8 cellular contexts compared by ENCODE assay signal in the genomic region with DNA sequence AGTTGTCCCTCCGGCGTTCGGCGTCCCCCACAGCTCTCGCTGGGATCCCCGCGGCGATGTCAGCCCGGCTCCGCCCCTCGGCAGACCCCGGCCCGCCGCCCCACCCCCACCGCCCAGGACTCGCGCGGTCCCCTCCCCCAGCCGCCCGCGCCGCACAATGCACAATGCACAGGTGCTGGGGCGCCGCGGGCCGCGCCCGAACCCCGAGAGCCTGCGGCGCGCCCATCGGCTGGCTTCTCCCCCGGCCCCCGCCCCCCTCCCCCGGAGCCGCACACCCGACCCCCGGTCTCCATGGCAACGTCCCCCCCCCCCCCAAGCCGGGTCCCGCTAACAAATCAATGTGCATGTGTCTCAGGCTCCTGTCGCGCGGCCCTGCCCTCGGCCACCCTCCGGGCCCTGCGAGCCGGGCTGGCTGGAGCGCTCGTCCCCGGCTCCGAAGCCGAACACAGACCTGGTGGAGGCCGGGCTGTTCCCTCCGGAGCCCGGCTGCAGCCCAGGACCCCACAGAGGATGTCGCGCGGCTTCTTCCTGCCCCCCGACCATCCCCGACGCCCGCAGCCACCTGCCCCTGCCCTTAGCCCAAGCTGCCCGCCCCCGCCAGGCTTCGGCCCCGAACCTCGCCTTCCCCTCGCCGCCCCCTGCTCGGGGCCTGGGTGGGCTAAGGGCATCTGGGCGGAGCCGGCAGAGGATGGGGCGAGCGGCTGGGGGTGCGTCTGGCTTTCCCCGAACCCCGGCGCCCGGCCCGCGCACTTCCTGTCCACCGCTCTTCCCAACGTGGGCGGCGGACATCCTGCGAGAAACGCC. TPM values are rescaled to one million over a fixed set of nuclear protein-coding genes. Genes with fewer than 3 reads are reported as not detected.
DNase-seq lines count a peak whose midpoint lies in the region; TF ChIP-seq lines count a peak whose summit lies in the region.

No MANE protein-coding gene starts in this region.

- peaks cover 4% of the 10 kb centered on the region for H3K9me3 Mint-ChIP-seq in endodermal cell

- peaks cover 8% of the 10 kb centered on the region for H3K27me3 ChIP-seq in GM06990 (replicated peaks; ENCODE audit: control insufficient read depth, insufficient read depth, low read length)
- H3K27me3 ChIP-seq in endodermal cell (ENCODE audit: control insufficient read depth, insufficient read depth, low read length, poor library complexity, severe bottlenecking) = peaks cover 90% of the 10 kb centered on the region
- peaks cover 51% of the 10 kb centered on the region for H3K27me3 ChIP-seq in osteoblast (ENCODE audit: insufficient read depth, low read length)

- 0 to 1% methylated on average over 10 to 70 of the region's 89 CpGs for WGBS in endodermal cell (ENCODE audit: insufficient coverage in 1 of 2, insufficient read length in 1 of 2), 2 experiments

- TF ChIP-seq CTCF in GM06990 (IDR thresholded peaks at IDR 0.05; ENCODE audit: insufficient read depth, low read length, poor library complexity, severe bottlenecking) = no peak
- no peak for TF ChIP-seq CTCF in HEK293 (tag by site-specific recombination; IDR thresholded peaks at IDR 0.05)
- TF ChIP-seq CTCF in OCI-LY7 (conservative IDR thresholded peaks at IDR 0.05; ENCODE audit: low read length) = no peak
- TF ChIP-seq CTCF in endodermal cell (conservative IDR thresholded peaks at IDR 0.05) = no peak
- no peak for TF ChIP-seq CTCF in osteoblast (IDR thresholded peaks at IDR 0.05; ENCODE audit: extremely low read depth, low read depth, low read length)

- H3K27me3 Mint-ChIP-seq in endodermal cell (ENCODE audit: insufficient read depth) = peaks cover 93% of the 10 kb centered on the region

- H3K36me3 Mint-ChIP-seq in endodermal cell (ENCODE audit: low read depth) = no peaks in the 10 kb centered on the region

- no peaks in the 10 kb centered on the region for H3K9me3 ChIP-seq in HEK293 (ENCODE audit: control insufficient read depth, insufficient read depth, low read depth, low read length)
- no peaks in the 10 kb centered on the region for H3K9me3 ChIP-seq in OCI-LY7 (ENCODE audit: low read length)
- H3K9me3 ChIP-seq in endodermal cell (ENCODE audit: control insufficient read depth, low read length) = no peaks in the 10 kb centered on the region
- H3K9me3 ChIP-seq in osteoblast (ENCODE audit: low read depth, low read length) = no peaks in the 10 kb centered on the region

- H4K20me1 ChIP-seq in OCI-LY7 (ENCODE audit: insufficient read depth, low read length) = no peaks in the 10 kb centered on the region
- peaks cover 12% of the 10 kb centered on the region for H4K20me1 ChIP-seq in osteoblast (ENCODE audit: insufficient read depth, low read length)

- no TSS peak for BruUV-seq in OCI-LY7 (replicated peaks; lab: Mats Ljungman, UMichigan)

- H3K4me3 ChIP-seq in GM06990 (replicated peaks; ENCODE audit: low read depth, low read length) (peak overlapping the region; percentile 54), HEK293 (ENCODE audit: low read depth, low read length) (peak overlapping the region; percentile 64), OCI-LY7 (ENCODE audit: low read depth, low read length, poor library complexity, severe bottlenecking) (peak overlapping the region; percentile 87), endodermal cell (ENCODE audit: low read length) (no peak overlapping the region), osteoblast (ENCODE audit: insufficient read depth, low read length) (peak overlapping the region; percentile 89)

- H3K4me1 ChIP-seq in HEK293 (ENCODE audit: control insufficient read depth, insufficient read depth, low read length) (peaks cover 30% of the 10 kb centered on the region), OCI-LY7 (ENCODE audit: insufficient read depth, low read length, poor library complexity, severe bottlenecking) (peaks cover 49% of the 10 kb centered on the region), endodermal cell (ENCODE audit: control insufficient read depth, insufficient read depth, low read length) (peaks cover 18% of the 10 kb centered on the region), osteoblast (ENCODE audit: insufficient read depth, low read length) (peaks cover 18% of the 10 kb centered on the region)

- intact Hi-C loops in OCI-LY7 (cut with micrococcal nuclease; ENCODE audit: unreplicated experiment) = loop anchor here (1.0 to 5.0 kb wide), 3 partner anchors 19 to 465 kb away; a partner anchor contains a TSS

- no peak overlapping the region for H3K9ac ChIP-seq in endodermal cell (ENCODE audit: extremely low read depth, low read length, poor library complexity, severe bottlenecking)

- no peaks in the 10 kb centered on the region for H3K9me2 ChIP-seq in OCI-LY7 (ENCODE audit: insufficient read depth, low read length)

- H3K4me2 ChIP-seq in OCI-LY7 (ENCODE audit: low read length) = peak overlapping the region; percentile 76
- H3K4me2 ChIP-seq in osteoblast (ENCODE audit: insufficient read depth, low read length) = peak overlapping the region; percentile 66

- CTCF ChIA-PET in HEK293 (lab: Yijun Ruan, JAX) (interaction anchor here (0.5 to 1.0 kb wide), 8 partner anchors 8 to 166 kb away, joined by 3 to 4 read pairs (median 3); no protein-coding TSS in a partner anchor), OCI-LY7 (lab: Charles Lee; ENCODE audit: unreplicated experiment) (interaction anchor here (0.7 to 1.0 kb wide), 2 partner anchors 38 to 90 kb away, joined by 4 to 8 read pairs; no protein-coding TSS in a partner anchor)

- H3K27ac Mint-ChIP-seq in endodermal cell = no peak overlapping the region

- H3K36me3 ChIP-seq in GM06990 (ENCODE audit: control insufficient read depth, insufficient read depth, low read length) = no peaks in the 10 kb centered on the region
- peaks cover 0 to 15% of the 10 kb centered on the region in 2 experiments; a peak in 1 of 3 replicates for H3K36me3 ChIP-seq in HEK293 (ENCODE audit: control insufficient read depth in 2 of 2, insufficient read depth in 1 of 2, low read length in 2 of 2)
- peaks cover 8% of the 10 kb centered on the region for H3K36me3 ChIP-seq in OCI-LY7 (ENCODE audit: insufficient read depth, low read length)
- H3K36me3 ChIP-seq in endodermal cell (ENCODE audit: control insufficient read depth, insufficient read depth, low read length) = peaks cover 6% of the 10 kb centered on the region
- no peaks in the 10 kb centered on the region for H3K36me3 ChIP-seq in osteoblast (ENCODE audit: insufficient read depth, low read length)

- H3K27ac ChIP-seq in HEK293 (ENCODE audit: extremely low read depth, low read depth, low read length) (peak overlapping the region; percentile 88; the same call in 1 of the 2 replicates), OCI-LY7 (ENCODE audit: low read depth, low read length, poor library complexity, severe bottlenecking) (no peak overlapping the region), endodermal cell (ENCODE audit: low read depth, low read length) (no peak overlapping the region), osteoblast (ENCODE audit: low read depth, low read length) (no peak overlapping the region)

- H3K4me3 Mint-ChIP-seq in endodermal cell = peak overlapping the region; percentile 67

- peak; percentile 50 for DNase-seq in GM06990 (ENCODE audit: extremely low read depth, insufficient read length)
- peak; percentile 48 for DNase-seq in OCI-LY7 (ENCODE audit: low spot score)
- DNase-seq in endodermal cell = peak; percentile 91
- peak; percentile 90 for DNase-seq in osteoblast (ENCODE audit: insufficient read length, low spot score, missing footprints)
- no peak for DNase-seq in NOMO-1 treated with DMSO at 0.1 percent for 48 hours (lab: John Stamatoyannopoulos, UW; ENCODE audit: unreplicated experiment)
- DNase-seq in stimulated activated CD4-positive, alpha-beta T cell treated with anti-CD3 and anti-CD28 coated beads, Interleukin-4, amount 100 ng/mL, for 24 hours = no peak
- DNase-seq in foreskin melanocyte = no peak

- peaks cover 22% of the 10 kb centered on the region for H3K4me1 Mint-ChIP-seq in endodermal cell

- H2AFZ ChIP-seq in OCI-LY7 (ENCODE audit: low read length) = no peak overlapping the region
- no peak overlapping the region for H2AFZ ChIP-seq in osteoblast (ENCODE audit: low read length)

- H3K79me2 ChIP-seq in OCI-LY7 (ENCODE audit: insufficient read depth, low read depth, low read length) (peaks cover 9% of the 10 kb centered on the region; the same call in 1 of the 2 replicates), osteoblast (ENCODE audit: insufficient read depth, low read length) (no peaks in the 10 kb centered on the region)

- POLR2A ChIA-PET in HEK293 (lab: Yijun Ruan, JAX) (interaction anchor here (0.6 to 3.7 kb wide), 24 partner anchors 9 to 304 kb away, joined by 3 to 61 read pairs (median 6); a partner anchor contains a TSS), OCI-LY7 (lab: Charles Lee) (interaction anchor here (0.6 to 1.3 kb wide), 6 partner anchors 11 to 1054 kb away, joined by 3 to 9 read pairs (median 4); no protein-coding TSS in a partner anchor)

TF ChIP-seq in HEK293, 187 proteins besides CTCF, POLR2A, EP300 and RAD21:
- TF ChIP-seq FEZF1 (tag by site-specific recombination; IDR thresholded peaks at IDR 0.05) = no peak
- peak; percentile 39; the same call in 1 of the 2 replicates for TF ChIP-seq ZBTB20 (tag by site-specific recombination; IDR thresholded peaks at IDR 0.05)
- TF ChIP-seq ZBTB8A (tag by site-specific recombination; IDR thresholded peaks at IDR 0.05) = peak; percentile 10; the same call in 1 of the 2 replicates
- no peak for TF ChIP-seq ZNF140 (tag by site-specific recombination; IDR thresholded peaks at IDR 0.05)
- TF ChIP-seq ZNF10 (tag by site-specific recombination; IDR thresholded peaks at IDR 0.05) = 0 out of 2 replicates have a peak, but pooled peaks have one; percentile 21

RNA-seq across cellular contexts. Expression of a gene that starts 0.8 kb away (rescaled TPM):
- 7.5 and 11.7 TPM in 2 replicates for total RNA-seq in OCI-LY7 (2014; rRNA removed; shearing (Covaris generic))
- total RNA-seq in OCI-LY7 (2022) = 13.9 and 16.3 TPM in 2 replicates
- 1 to 10 TPM; 5.4 to 5.6 TPM for total RNA-seq in endodermal cell
- polyA plus RNA-seq in endodermal cell (2013, experiment 1 of 2) = 11.0 TPM
- 8.7 TPM for polyA plus RNA-seq in endodermal cell (2013, experiment 2 of 2)
- total RNA-seq in osteoblast = 2.4 and 3.3 TPM in 2 replicates

RNA-seq across cellular contexts. Expression of a gene that starts 19.7 kb away (rescaled TPM):
- 29.9 and 31.5 TPM in 2 replicates for total RNA-seq in OCI-LY7 (2014; rRNA removed; shearing (Covaris generic))
- total RNA-seq in OCI-LY7 (2022) = 27.9 and 31.2 TPM in 2 replicates
- 10 to 100 TPM; 75.0 to 78.6 TPM for total RNA-seq in endodermal cell
- polyA plus RNA-seq in endodermal cell (2013, experiment 1 of 2) = 74.2 TPM
- polyA plus RNA-seq in endodermal cell (2013, experiment 2 of 2) = 70.5 TPM
- 0.88 and 1.1 TPM in 2 replicates for total RNA-seq in osteoblast

RNA-seq across cellular contexts. Expression of a gene that starts 41.5 kb away (rescaled TPM):
- 98.9 and 109 TPM in 2 replicates for total RNA-seq in OCI-LY7 (2014; rRNA removed; shearing (Covaris generic))
- 110 and 121 TPM in 2 replicates for total RNA-seq in OCI-LY7 (2022)
- 1 to 10 TPM; 4.2 to 4.9 TPM for total RNA-seq in endodermal cell
- polyA plus RNA-seq in endodermal cell (2013, experiment 1 of 2) = 14.4 TPM
- 9.6 TPM for polyA plus RNA-seq in endodermal cell (2013, experiment 2 of 2)
- 17.1 and 22.1 TPM in 2 replicates for total RNA-seq in osteoblast

Comparison
In these comparisons a context has a peak if more than half of its experiments do, and no peak if none do; other contexts are left out.
1. DNase-seq: peak in GM06990 (single experiment), OCI-LY7 (single experiment), endodermal cell (single experiment) and osteoblast (single experiment); none in NOMO-1 treated with DMSO at 0.1 percent for 48 hours (single experiment), stimulated activated CD4-positive, alpha-beta T cell treated with anti-CD3 and anti-CD28 coated beads, Interleukin-4, amount 100 ng/mL, for 24 hours (single experiment) and foreskin melanocyte (single experiment).
2. RNA of a gene that starts 19.7 kb away (total RNA-seq): 75.0 to 78.6 TPM in endodermal cell and 27.9 to 31.5 TPM in OCI-LY7; 0.88 to 1.1 TPM in osteoblast; every median in the first group is over 10 times any median in the second.